Comparison of ENCODE assay signal across 32 cellular contexts in genomic region chr16:30665155-30665829, GRCh38. TPM values are rescaled to one million over a fixed set of nuclear protein-coding genes. Genes with fewer than 3 reads are reported as not detected.
A peak's percentile ranks its signal among the peaks of the same experiment; 100 is the strongest.
DNase-seq lines count a peak whose midpoint lies in the region; ATAC-seq and TF ChIP-seq lines count a peak whose summit lies in the region.
"Had no signal": no experiment of that assay in that cellular context is flagged by ENCODE, and none has a peak within 500 bp of the region (broad histone marks: within the 10 kb centered on the region; RNA-seq: fewer than 3 reads in every experiment).

No MANE protein-coding gene starts in this region.

- peaks cover 37% of the 10 kb centered on the region for H3K4me1 Mint-ChIP-seq in activated T-cell treated with anti-CD3 and anti-CD28 coated beads, Interleukin-2, amount 50 U/mL, for 24 hours (ENCODE audit: low read depth)
- peaks cover 37% of the 10 kb centered on the region for H3K4me1 Mint-ChIP-seq in activated T-cell treated with anti-CD3 and anti-CD28 coated beads, Interleukin-2, amount 50 U/mL, for 72 hours (ENCODE audit: low read depth)
- H3K4me1 Mint-ChIP-seq in effector memory CD8-positive, alpha-beta T cell (ENCODE audit: low read depth in 2 of 2) = peaks cover 28 to 38% of the 10 kb centered on the region in 2 donors
- peaks cover 45% of the 10 kb centered on the region for H3K4me1 Mint-ChIP-seq in stimulated activated memory B cell treated with anti-CD40 and anti-IgM and Interleukin-4, amounts not matched to agents 10 μg/mL and 1 μg/mL and 100 μg/mL, for 72 hours

- POLR2A ChIA-PET in IMR-90 (lab: Charles Lee; ENCODE audit: unreplicated experiment) = no interaction called here

- TF ChIP-seq CTCF in IMR-90 (conservative IDR thresholded peaks at IDR 0.05; ENCODE audit: low read depth, low read length) = no peak
- no peak for TF ChIP-seq CTCF in mammary epithelial cell (conservative IDR thresholded peaks at IDR 0.05 in 1 of 2, IDR thresholded peaks at IDR 0.05 in 1 of 2; ENCODE audit: extremely low read depth in 1 of 2, insufficient read depth in 1 of 2, low read depth in 1 of 2, low read length in 2 of 2)

- H3K9ac ChIP-seq in IMR-90 (ENCODE audit: low read depth, low read length) (no peak overlapping the region), mammary epithelial cell (ENCODE audit: insufficient read depth, low read length) (no peak overlapping the region)

- no peak overlapping the region for H3K56ac ChIP-seq in IMR-90 (ENCODE audit: extremely low read depth, insufficient read depth, low read length)

- no peak overlapping the region for H2BK15ac ChIP-seq in IMR-90 (ENCODE audit: low read depth, low read length)

- H3K9me3 ChIP-seq in IMR-90 (ENCODE audit: control insufficient read depth, insufficient read depth, low read length) = no peaks in the 10 kb centered on the region
- H3K9me3 ChIP-seq in mammary epithelial cell (replicated peaks; ENCODE audit: insufficient read depth, low read length) = no peaks in the 10 kb centered on the region
- H3K9me3 ChIP-seq: ascending aorta, esophagus muscularis mucosa, lower lobe of right lung had no signal

- no peak overlapping the region for H2BK120ac ChIP-seq in IMR-90 (ENCODE audit: low read depth, low read length)

- WGBS in IMR-90 (ENCODE audit: extremely low coverage in 2 of 2, insufficient read length in 1 of 2), 2 experiments = 92% methylated on average over 15 of the region's 22 CpGs; no CpG with 5 or more reads in 1 of the 2 experiments
- 89% methylated on average over 19 of the region's 22 CpGs for WGBS in mammary epithelial cell (ENCODE audit: low coverage, missing lambda C conversion rate)

- H3K23ac ChIP-seq in IMR-90 (ENCODE audit: low read depth, low read length) = no peak overlapping the region

- H3K27me3 ChIP-seq in IMR-90 (ENCODE audit: control insufficient read depth, insufficient read depth, low read length) = no peaks in the 10 kb centered on the region
- no peaks in the 10 kb centered on the region for H3K27me3 ChIP-seq in mammary epithelial cell (ENCODE audit: insufficient read depth, low read length)
- H3K27me3 ChIP-seq: ascending aorta, cardiac muscle cell, esophagus muscularis mucosa had no signal

- intact Hi-C loops in IMR-90 (cut with micrococcal nuclease) = no loop called here
- intact Hi-C loops in mammary epithelial cell (cut with micrococcal nuclease) = no loop called here

- H4K5ac ChIP-seq in IMR-90 (ENCODE audit: low read depth, low read length) = no peak overlapping the region

- no peak overlapping the region for H3K27ac ChIP-seq in IMR-90 (ENCODE audit: insufficient read depth, low read length)
- no peak overlapping the region for H3K27ac ChIP-seq in mammary epithelial cell (ENCODE audit: insufficient read depth, low read depth, low read length)
- H3K27ac ChIP-seq: ascending aorta, cardiac muscle cell, esophagus muscularis mucosa, lower lobe of right lung had no signal

- H4K8ac ChIP-seq in IMR-90 (ENCODE audit: low read depth in 2 of 2, low read length in 2 of 2) = no peak overlapping the region

- no peak overlapping the region for H3K4me3 ChIP-seq in IMR-90 (ENCODE audit: insufficient read depth, low read depth, low read length)
- H3K4me3 ChIP-seq in mammary epithelial cell (replicated peaks in 1 of 3; ENCODE audit: insufficient read depth in 1 of 3, low read depth in 2 of 3, low read length in 3 of 3) = no peak overlapping the region
- H3K4me3 ChIP-seq: ascending aorta, cardiac muscle cell, esophagus muscularis mucosa, lower lobe of right lung had no signal

- in situ Hi-C loops in IMR-90 (cut with MboI; ENCODE audit: low sequenced_read_pairs) = no loop called here
- in situ Hi-C loops in mammary epithelial cell (cut with MboI; ENCODE audit: low sequenced_read_pairs in 2 of 2) = no loop called here

- H3K27ac Mint-ChIP-seq in activated T-cell treated with anti-CD3 and anti-CD28 coated beads, Interleukin-2, amount 50 U/mL, for 24 hours = peak overlapping the region; percentile 76
- H3K27ac Mint-ChIP-seq in activated T-cell treated with anti-CD3 and anti-CD28 coated beads, Interleukin-2, amount 50 U/mL, for 72 hours = no peak overlapping the region
- H3K27ac Mint-ChIP-seq in effector memory CD8-positive, alpha-beta T cell = peak overlapping the region; percentile 69 to 83
- peak overlapping the region; percentile 30 for H3K27ac Mint-ChIP-seq in stimulated activated memory B cell treated with anti-CD40 and anti-IgM and Interleukin-4, amounts not matched to agents 10 μg/mL and 1 μg/mL and 100 μg/mL, for 72 hours
- H3K27ac Mint-ChIP-seq: activated CD8-positive, alpha-beta memory T cell treated with anti-CD3 and anti-CD28 coated beads, Interleukin-2, amount 10 ng/mL, durations not matched to agents 7 days and 5 days; endodermal cell; nephron progenitor cell had no signal

- peaks cover 89% of the 10 kb centered on the region for H3K36me3 ChIP-seq in IMR-90 (ENCODE audit: control insufficient read depth, insufficient read depth, low read length)
- peaks cover 19% of the 10 kb centered on the region for H3K36me3 ChIP-seq in mammary epithelial cell (ENCODE audit: insufficient read depth, low read length)

- BruUV-seq in IMR-90 (replicated peaks; lab: Mats Ljungman, UMichigan) (no TSS peak), mammary epithelial cell (replicated peaks; lab: Mats Ljungman, UMichigan) (no TSS peak)

- H2AFZ ChIP-seq in IMR-90 (replicated peaks; ENCODE audit: low read length, poor library complexity) = no peak overlapping the region
- H2AFZ ChIP-seq in mammary epithelial cell (ENCODE audit: low read depth, low read length) = no peak overlapping the region

- H3K18ac ChIP-seq in IMR-90 (ENCODE audit: low read depth, low read length) = no peak overlapping the region

- CTCF ChIA-PET in IMR-90 (lab: Yijun Ruan, JAX) (interaction anchor here (1.0 kb wide), 1 partner anchor 28 kb away, joined by 3 read pairs; no protein-coding TSS in a partner anchor), mammary epithelial cell (lab: Charles Lee; ENCODE audit: low non-redundant PET) (no interaction called here)

- H3K14ac ChIP-seq in IMR-90 (replicated peaks; ENCODE audit: low read depth, low read length) = no peak overlapping the region

- H3K27me3 Mint-ChIP-seq in activated T-cell treated with anti-CD3 and anti-CD28 coated beads, Interleukin-2, amount 50 U/mL, for 24 hours = no peaks in the 10 kb centered on the region
- H3K27me3 Mint-ChIP-seq in activated T-cell treated with anti-CD3 and anti-CD28 coated beads, Interleukin-2, amount 50 U/mL, for 72 hours (ENCODE audit: low read depth) = no peaks in the 10 kb centered on the region
- H3K27me3 Mint-ChIP-seq in effector memory CD8-positive, alpha-beta T cell = no peaks in the 10 kb centered on the region
- H3K27me3 Mint-ChIP-seq in stimulated activated memory B cell treated with anti-CD40 and anti-IgM and Interleukin-4, amounts not matched to agents 10 μg/mL and 1 μg/mL and 100 μg/mL, for 72 hours = no peaks in the 10 kb centered on the region
- H3K27me3 Mint-ChIP-seq: activated CD8-positive, alpha-beta memory T cell treated with anti-CD3 and anti-CD28 coated beads, Interleukin-2, amount 10 ng/mL, durations not matched to agents 7 days and 5 days; CD8-positive, alpha-beta memory T cell had no signal

- H2AK9ac ChIP-seq in IMR-90 (replicated peaks; ENCODE audit: low read depth, low read length, poor library complexity) = peak overlapping the region; percentile 12

- peaks cover 50% of the 10 kb centered on the region for H3K79me2 ChIP-seq in mammary epithelial cell (ENCODE audit: insufficient read depth, low read length)

- H4K20me1 ChIP-seq in IMR-90 (ENCODE audit: insufficient read depth, low read length) (peaks cover 53% of the 10 kb centered on the region), mammary epithelial cell (ENCODE audit: insufficient read depth, low read length) (no peaks in the 10 kb centered on the region)

- H3K9me1 ChIP-seq in IMR-90 (ENCODE audit: insufficient read depth, low read length) = peaks cover 10% of the 10 kb centered on the region; the same call in 1 of the 2 replicates

- H3K36me3 Mint-ChIP-seq in activated T-cell treated with anti-CD3 and anti-CD28 coated beads, Interleukin-2, amount 50 U/mL, for 24 hours (ENCODE audit: low read depth) = peaks cover 90% of the 10 kb centered on the region
- H3K36me3 Mint-ChIP-seq in activated T-cell treated with anti-CD3 and anti-CD28 coated beads, Interleukin-2, amount 50 U/mL, for 72 hours (ENCODE audit: insufficient read depth in 2 of 2) = peaks cover 29 to 50% of the 10 kb centered on the region in 2 donors
- H3K36me3 Mint-ChIP-seq in effector memory CD8-positive, alpha-beta T cell (ENCODE audit: insufficient read depth) = peaks cover 92% of the 10 kb centered on the region
- H3K36me3 Mint-ChIP-seq in stimulated activated memory B cell treated with anti-CD40 and anti-IgM and Interleukin-4, amounts not matched to agents 10 μg/mL and 1 μg/mL and 100 μg/mL, for 72 hours = peaks cover 86% of the 10 kb centered on the region

- no peak overlapping the region for H2AK5ac ChIP-seq in IMR-90 (ENCODE audit: low read depth, low read length)

- peaks cover 45 to 66% of the 10 kb centered on the region in 2 experiments for H3K79me1 ChIP-seq in IMR-90 (ENCODE audit: low read depth in 1 of 2, low read length in 2 of 2)

- dilution Hi-C loops in IMR-90 (cut with HindIII; ENCODE audit: low sequenced_read_pairs, unreplicated experiment) = no loop called here
- dilution Hi-C loops in mammary epithelial cell (cut with HindIII; ENCODE audit: low sequenced_read_pairs) = no loop called here

- H2BK5ac ChIP-seq in IMR-90 (ENCODE audit: low read depth, low read length, poor library complexity, severe bottlenecking) = no peak overlapping the region

- no peak overlapping the region for H3K4me3 Mint-ChIP-seq in activated T-cell treated with anti-CD3 and anti-CD28 coated beads, Interleukin-2, amount 50 U/mL, for 24 hours
- peak overlapping the region in 1 of 2 donors; percentile 15 for H3K4me3 Mint-ChIP-seq in activated T-cell treated with anti-CD3 and anti-CD28 coated beads, Interleukin-2, amount 50 U/mL, for 72 hours
- no peak overlapping the region for H3K4me3 Mint-ChIP-seq in effector memory CD8-positive, alpha-beta T cell
- no peak overlapping the region for H3K4me3 Mint-ChIP-seq in stimulated activated memory B cell treated with anti-CD40 and anti-IgM and Interleukin-4, amounts not matched to agents 10 μg/mL and 1 μg/mL and 100 μg/mL, for 72 hours
- H3K4me3 Mint-ChIP-seq: activated CD8-positive, alpha-beta memory T cell treated with anti-CD3 and anti-CD28 coated beads, Interleukin-2, amount 10 ng/mL, durations not matched to agents 7 days and 5 days; CD8-positive, alpha-beta memory T cell; endodermal cell; nephron progenitor cell had no signal

- TF ChIP-seq RAD21 in IMR-90 (IDR thresholded peaks at IDR 0.05; ENCODE audit: low read length) = no peak

- H2BK20ac ChIP-seq in IMR-90 (ENCODE audit: low read depth, low read length) = no peak overlapping the region

- DNase-seq in activated T-cell treated with anti-CD3 and anti-CD28 coated beads, Interleukin-2, amount 50 U/mL, for 24 hours = no peak
- no peak for DNase-seq in activated T-cell treated with anti-CD3 and anti-CD28 coated beads, Interleukin-2, amount 50 U/mL, for 72 hours
- DNase-seq in IMR-90 = no peak
- no peak for DNase-seq in effector memory CD8-positive, alpha-beta T cell
- no peak for DNase-seq in HPDE6-E6E7 (ENCODE audit: extremely low spot score)
- DNase-seq in mammary epithelial cell = no peak
- DNase-seq in left lobe of liver (ENCODE audit: low spot score) = no peak
- DNase-seq: activated CD8-positive, alpha-beta memory T cell treated with anti-CD3 and anti-CD28 coated beads, Interleukin-2, amount 10 ng/mL, durations not matched to agents 7 days and 5 days; AML-193; CD8-positive, alpha-beta memory T cell; cortex of kidney; endodermal cell; foreskin melanocyte; GOT3; KG1; kidney glomerular epithelial cell; lower lobe of right lung; MM.1S; NCI-H1417; NCI-H2107; NCI-H446 treated with DMSO at 0.1 percent for 48 hours; NCI-H82; nephron progenitor cell; stimulated activated CD4-positive, alpha-beta T cell treated with anti-CD3 and anti-CD28 coated beads, Interleukin-12 subunit alpha, Interleukin-12 subunit beta, amount 100 ng/mL, for 4 hours; stimulated activated CD4-positive, alpha-beta T cell treated with anti-CD3 and anti-CD28 coated beads, Interleukin-4, amount 100 ng/mL, for 1 hour; T-helper 1 cell had no signal

- H3K4me1 ChIP-seq in IMR-90 (ENCODE audit: control insufficient read depth, insufficient read depth, low read length) = peaks cover 8% of the 10 kb centered on the region; the same call in 1 of the 2 replicates
- H3K4me1 ChIP-seq in mammary epithelial cell (ENCODE audit: insufficient read depth, low read length) = peaks cover 12% of the 10 kb centered on the region

- ATAC-seq in activated T-cell treated with anti-CD3 and anti-CD28 coated beads, Interleukin-2, amount 50 U/mL, for 72 hours (replicated peaks in 1 of 2) = no peak
- ATAC-seq in IMR-90 (ENCODE audit: low read depth) (no peak), left lobe of liver (no peak)
- no peak for ATAC-seq in effector memory CD8-positive, alpha-beta T cell (replicated peaks)
- ATAC-seq in stimulated activated memory B cell treated with anti-CD40 and anti-IgM and Interleukin-4, amounts not matched to agents 10 μg/mL and 1 μg/mL and 100 μg/mL, for 72 hours = no peak
- ATAC-seq: activated CD8-positive, alpha-beta memory T cell treated with anti-CD3 and anti-CD28 coated beads, Interleukin-2, amount 10 ng/mL, durations not matched to agents 7 days and 5 days; activated naive CD4-positive, alpha-beta T cell treated with anti-CD3 and anti-CD28 coated beads, Interleukin-2, amount 50 U/mL, for 72 hours; lower lobe of right lung; sciatic nerve had no signal

- H3K4me2 ChIP-seq in IMR-90 (ENCODE audit: low read depth, low read length) (no peak overlapping the region), mammary epithelial cell (ENCODE audit: insufficient read depth, low read depth, low read length) (no peak overlapping the region)

- H3K4ac ChIP-seq in IMR-90 (ENCODE audit: low read depth, low read length) = no peak overlapping the region

- no peak overlapping the region for H4K91ac ChIP-seq in IMR-90 (ENCODE audit: insufficient read depth, low read depth, low read length)

- no peak for TF ChIP-seq POLR2A in IMR-90 (IDR thresholded peaks at IDR 0.05; ENCODE audit: low read depth, low read length)

- no peaks in the 10 kb centered on the region for H3K9me3 Mint-ChIP-seq in activated T-cell treated with anti-CD3 and anti-CD28 coated beads, Interleukin-2, amount 50 U/mL, for 24 hours
- no peaks in the 10 kb centered on the region for H3K9me3 Mint-ChIP-seq in activated T-cell treated with anti-CD3 and anti-CD28 coated beads, Interleukin-2, amount 50 U/mL, for 72 hours
- H3K9me3 Mint-ChIP-seq in effector memory CD8-positive, alpha-beta T cell = no peaks in the 10 kb centered on the region
- no peaks in the 10 kb centered on the region for H3K9me3 Mint-ChIP-seq in stimulated activated memory B cell treated with anti-CD40 and anti-IgM and Interleukin-4, amounts not matched to agents 10 μg/mL and 1 μg/mL and 100 μg/mL, for 72 hours
- H3K9me3 Mint-ChIP-seq: activated naive CD4-positive, alpha-beta T cell treated with anti-CD3 and anti-CD28 coated beads, Interleukin-2, amount 50 U/mL, for 72 hours; CD8-positive, alpha-beta memory T cell; endodermal cell; nephron progenitor cell had no signal

RNA-seq across cellular contexts. Expression of gene FBRS, which starts 7.1 kb away (rescaled TPM):
- total RNA-seq in activated T-cell treated with anti-CD3 and anti-CD28 coated beads, Interleukin-2, amount 50 U/mL, for 72 hours = 100 to 1,000 TPM; 170 to 185 TPM
- total RNA-seq in IMR-90 (2012; rRNA removed) (2.0 and 2.8 TPM in 2 replicates), mammary epithelial cell (10 to 100 TPM; 20.7 to 60.8 TPM), left lobe of liver (22.7 TPM)
- polyA plus RNA-seq in IMR-90 (2012; rRNA removed) (20.5 and 22.4 TPM in 2 replicates), mammary epithelial cell (7.8 TPM)
- polyA plus RNA-seq in IMR-90 (2012; cell fraction: cytosol; rRNA removed) = 15.0 and 18.0 TPM in 2 replicates
- polyA plus RNA-seq in IMR-90 (2012; cell fraction: nucleus; rRNA removed; ENCODE audit: low replicate concordance) = 64.6 and 100 TPM in 2 replicates
- 27.2 TPM for polyA minus RNA-seq in mammary epithelial cell

RNA-seq across cellular contexts. Expression of gene PRR14, which starts 14.5 kb away (rescaled TPM):
- 100 to 1,000 TPM; 108 to 124 TPM for total RNA-seq in activated T-cell treated with anti-CD3 and anti-CD28 coated beads, Interleukin-2, amount 50 U/mL, for 72 hours
- total RNA-seq in IMR-90 (2012; rRNA removed) (1.4 and 2.2 TPM in 2 replicates), mammary epithelial cell (10 to 100 TPM; 10.2 to 38.5 TPM), left lobe of liver (24.2 TPM)
- polyA plus RNA-seq in IMR-90 (2012; rRNA removed) (11.8 and 11.9 TPM in 2 replicates), mammary epithelial cell (4.8 TPM)
- 8.8 and 11.3 TPM in 2 replicates for polyA plus RNA-seq in IMR-90 (2012; cell fraction: cytosol; rRNA removed)
- polyA plus RNA-seq in IMR-90 (2012; cell fraction: nucleus; rRNA removed; ENCODE audit: low replicate concordance) = 43.3 and 60.6 TPM in 2 replicates
- polyA minus RNA-seq in mammary epithelial cell = 22.0 TPM

RNA-seq across cellular contexts. Expression of gene SRCAP, which starts 33.7 kb away (rescaled TPM):
- total RNA-seq in activated T-cell treated with anti-CD3 and anti-CD28 coated beads, Interleukin-2, amount 50 U/mL, for 72 hours = 10 to 100 TPM; 52.9 to 64.7 TPM
- 4.5 and 6.4 TPM in 2 replicates for total RNA-seq in IMR-90 (2012; rRNA removed)
- 8.2 and 8.9 TPM in 2 replicates for polyA plus RNA-seq in IMR-90 (2012; rRNA removed)
- 3.1 and 6.8 TPM in 2 replicates for polyA plus RNA-seq in IMR-90 (2012; cell fraction: cytosol; rRNA removed)
- 15.4 and 26.0 TPM in 2 replicates for polyA plus RNA-seq in IMR-90 (2012; cell fraction: nucleus; rRNA removed; ENCODE audit: low replicate concordance)
- total RNA-seq in mammary epithelial cell = 10 to 100 TPM; 20.2 to 46.2 TPM
- 3.9 TPM for polyA plus RNA-seq in mammary epithelial cell
- polyA minus RNA-seq in mammary epithelial cell = 41.0 TPM
- total RNA-seq in left lobe of liver = 27.7 TPM

RNA-seq across cellular contexts. Expression of gene ZNF689, which starts 55.1 kb away (rescaled TPM):
- 10 to 100 TPM; 12.8 to 17.7 TPM for total RNA-seq in activated T-cell treated with anti-CD3 and anti-CD28 coated beads, Interleukin-2, amount 50 U/mL, for 72 hours
- total RNA-seq in IMR-90 (2012; rRNA removed) (1.9 and 2.7 TPM in 2 replicates), mammary epithelial cell (1 to 10 TPM; 6.7 to 7.0 TPM), left lobe of liver (4.9 TPM)
- polyA plus RNA-seq in IMR-90 (2012; rRNA removed) (2.9 and 3.8 TPM in 2 replicates), mammary epithelial cell (4.7 TPM)
- 2.1 and 3.8 TPM in 2 replicates for polyA plus RNA-seq in IMR-90 (2012; cell fraction: cytosol; rRNA removed)
- 3.3 and 5.2 TPM in 2 replicates for polyA plus RNA-seq in IMR-90 (2012; cell fraction: nucleus; rRNA removed; ENCODE audit: low replicate concordance)
- 9.9 TPM for polyA minus RNA-seq in mammary epithelial cell
